24 cellular contexts compared by ENCODE assay signal in the genomic region with DNA sequence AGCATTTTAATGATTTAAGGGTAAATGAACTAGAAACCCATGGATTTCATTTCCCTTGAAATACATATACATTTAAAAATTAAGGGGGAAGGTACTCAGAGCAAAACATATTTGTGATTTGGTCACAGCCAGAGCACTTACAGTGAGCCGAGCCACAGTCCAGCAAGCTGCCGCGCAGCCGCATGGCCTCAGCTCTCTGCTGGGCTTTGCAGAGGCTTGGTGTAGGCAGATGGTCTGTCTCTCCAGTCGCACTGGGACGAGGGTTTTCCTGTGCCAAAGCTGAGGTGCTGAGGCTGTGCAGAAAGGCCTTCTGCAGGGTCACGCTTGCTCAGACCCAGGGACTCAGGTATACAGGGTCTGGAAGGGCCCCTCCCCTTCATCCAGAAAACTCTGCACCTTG.
"Had no signal": no experiment of that assay in that cellular context is flagged by ENCODE, and none has a peak within 500 bp of the region (broad histone marks: within the 10 kb centered on the region; RNA-seq: fewer than 3 reads in every experiment).

No MANE protein-coding gene starts in this region.

- DNase-seq: activated B cell treated with CpG ODN at 0.5 μM for 24 hours; activated CD4-positive, alpha-beta T cell treated with anti-CD3 and anti-CD28 coated beads, Interleukin-2, amount 50 U/mL, for 1 hour; activated CD8-positive, alpha-beta T cell treated with anti-CD3 and anti-CD28 coated beads for 36 hours; activated gamma-delta T cell treated with Interleukin-2 at 50 U/mL for 16 hours; activated naive CD4-positive, alpha-beta T cell treated with anti-CD3 and anti-CD28 coated beads, Interleukin-2, amount 50 U/mL, for 16 hours; activated T-cell treated with anti-CD3 and anti-CD28 coated beads, Interleukin-2, amount 50 U/mL, for 4 hours; amniotic stem cell; effector CD4-positive, alpha-beta T cell; foreskin keratinocyte; left cardiac atrium; midbrain; naive thymus-derived CD4-positive, alpha-beta T cell; occipital lobe; stimulated activated CD4-positive, alpha-beta T cell treated with anti-CD3 and anti-CD28 coated beads, Interleukin-1b, Interleukin-23, amount 100 ng/mL, for 48 hours; stimulated activated naive B cell treated with anti-CD40 and anti-IgM and Interleukin-4, amounts not matched to agents 10 μg/mL and 1 μg/mL and 100 μg/mL, for 72 hours; T-helper 2 cell had no signal

- H3K9me3 ChIP-seq: esophagus muscularis mucosa, right atrium auricular region, tibial nerve had no signal

- H3K4me3 Mint-ChIP-seq: activated B cell treated with CpG ODN at 0.5 μM for 24 hours; activated CD8-positive, alpha-beta T cell treated with anti-CD3 and anti-CD28 coated beads for 36 hours; activated T-cell treated with anti-CD3 and anti-CD28 coated beads, Interleukin-2, amount 50 U/mL, for 4 hours; activated T-helper 17 cell treated with anti-CD3 and anti-CD28 coated beads, Interleukin-2, amount 50 U/mL, for 72 hours; dendritic cell treated with granulocyte-macrophage colony-stimulating factor and Interleukin-4, amounts not matched to agents 40 ng/mL and 50 ng/mL, for 4 days; naive thymus-derived CD4-positive, alpha-beta T cell; stimulated activated naive B cell treated with anti-CD40 and anti-IgM and Interleukin-4, amounts not matched to agents 10 μg/mL and 1 μg/mL and 100 μg/mL, for 72 hours had no signal

- H3K4me1 Mint-ChIP-seq: activated B cell treated with CpG ODN at 0.5 μM for 24 hours; activated T-helper 17 cell treated with anti-CD3 and anti-CD28 coated beads, Interleukin-2, amount 50 U/mL, for 72 hours; naive thymus-derived CD4-positive, alpha-beta T cell; stimulated activated naive B cell treated with anti-CD40 and anti-IgM and Interleukin-4, amounts not matched to agents 10 μg/mL and 1 μg/mL and 100 μg/mL, for 72 hours had no signal

- H3K4me2 ChIP-seq: smooth muscle cell had no signal

- H3K4me3 ChIP-seq: esophagus muscularis mucosa, right atrium auricular region, smooth muscle cell, tibial nerve had no signal

- FAIRE-seq: keratinocyte had no signal

- H3K27ac ChIP-seq: esophagus muscularis mucosa, foreskin keratinocyte, parathyroid adenoma, right atrium auricular region, tibial nerve had no signal

- H3K36me3 ChIP-seq: esophagus muscularis mucosa, right atrium auricular region, tibial nerve had no signal

- H3K27me3 ChIP-seq: foreskin keratinocyte, right atrium auricular region, tibial nerve had no signal

- H3K79me2 ChIP-seq: parathyroid adenoma had no signal

- H3K4me1 ChIP-seq: foreskin keratinocyte, parathyroid adenoma, right atrium auricular region had no signal

- H3K27ac Mint-ChIP-seq: activated B cell treated with CpG ODN at 0.5 μM for 24 hours; activated CD8-positive, alpha-beta T cell treated with anti-CD3 and anti-CD28 coated beads for 36 hours; activated T-helper 17 cell treated with anti-CD3 and anti-CD28 coated beads, Interleukin-2, amount 50 U/mL, for 72 hours; dendritic cell treated with granulocyte-macrophage colony-stimulating factor and Interleukin-4, amounts not matched to agents 40 ng/mL and 50 ng/mL, for 4 days; naive thymus-derived CD4-positive, alpha-beta T cell; stimulated activated naive B cell treated with anti-CD40 and anti-IgM and Interleukin-4, amounts not matched to agents 10 μg/mL and 1 μg/mL and 100 μg/mL, for 72 hours had no signal

- ATAC-seq: activated CD8-positive, alpha-beta T cell treated with anti-CD3 and anti-CD28 coated beads for 36 hours; activated T-cell treated with anti-CD3 and anti-CD28 coated beads, Interleukin-2, amount 50 U/mL, for 4 hours; activated T-helper 17 cell treated with anti-CD3 and anti-CD28 coated beads, Interleukin-2, amount 50 U/mL, for 72 hours; foreskin keratinocyte; left cardiac atrium; naive thymus-derived CD4-positive, alpha-beta T cell; stimulated activated naive B cell treated with anti-CD40 and anti-IgM and Interleukin-4, amounts not matched to agents 10 μg/mL and 1 μg/mL and 100 μg/mL, for 72 hours had no signal

- H2AFZ ChIP-seq: parathyroid adenoma had no signal

- H3K9me3 Mint-ChIP-seq: activated B cell treated with CpG ODN at 0.5 μM for 24 hours; activated CD8-positive, alpha-beta T cell treated with anti-CD3 and anti-CD28 coated beads for 36 hours; activated T-cell treated with anti-CD3 and anti-CD28 coated beads, Interleukin-2, amount 50 U/mL, for 4 hours; activated T-helper 17 cell treated with anti-CD3 and anti-CD28 coated beads, Interleukin-2, amount 50 U/mL, for 72 hours; dendritic cell treated with granulocyte-macrophage colony-stimulating factor and Interleukin-4, amounts not matched to agents 40 ng/mL and 50 ng/mL, for 4 days; stimulated activated naive B cell treated with anti-CD40 and anti-IgM and Interleukin-4, amounts not matched to agents 10 μg/mL and 1 μg/mL and 100 μg/mL, for 72 hours had no signal

- H3K36me3 Mint-ChIP-seq: naive thymus-derived CD4-positive, alpha-beta T cell; stimulated activated naive B cell treated with anti-CD40 and anti-IgM and Interleukin-4, amounts not matched to agents 10 μg/mL and 1 μg/mL and 100 μg/mL, for 72 hours had no signal
